ENCODE assay signal across 22 cellular contexts in the genomic region with DNA sequence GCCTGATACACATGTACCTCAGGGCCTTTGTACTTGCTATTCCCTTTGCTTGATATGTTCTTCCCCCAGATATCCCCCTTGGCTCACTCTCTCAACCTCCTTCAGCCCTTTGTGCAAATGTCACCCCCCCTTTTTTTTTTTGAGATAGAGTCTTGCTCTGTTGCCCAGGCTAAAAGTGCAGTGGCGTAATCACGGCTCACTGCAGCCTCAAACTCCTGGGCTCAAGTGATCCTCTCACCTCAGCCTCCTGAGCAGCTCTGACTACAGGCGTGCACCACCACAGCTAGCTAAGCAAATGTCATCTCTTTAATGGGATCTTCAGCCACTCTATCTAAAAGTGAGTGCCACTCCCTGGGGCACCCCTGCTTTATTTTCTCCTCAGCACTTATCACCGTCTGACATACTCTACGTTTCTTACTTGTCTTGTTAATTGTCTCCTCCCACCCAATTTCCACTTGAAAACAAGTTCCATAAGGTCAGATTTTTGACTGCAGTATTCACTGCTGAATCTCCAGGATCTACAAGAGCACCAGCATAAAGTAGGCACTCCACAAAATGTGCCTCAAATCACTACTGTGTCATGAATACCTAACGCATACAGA. TPM values are rescaled to one million over a fixed set of nuclear protein-coding genes. Genes with fewer than 3 reads are reported as not detected.
DNase-seq lines count a peak whose midpoint lies in the region; ATAC-seq, FAIRE-seq and TF ChIP-seq lines count a peak whose summit lies in the region.
"Had no signal": no experiment of that assay in that cellular context is flagged by ENCODE, and none has a peak within 500 bp of the region (broad histone marks: within the 10 kb centered on the region; RNA-seq: fewer than 3 reads in every experiment).

No MANE protein-coding gene starts in this region.

- no peak overlapping the region for H3K23ac ChIP-seq in H9 (ENCODE audit: insufficient read length, low read depth, low read length)

- no peak for TF ChIP-seq CTCF in H9 (conservative IDR thresholded peaks at IDR 0.05)
- no peak for TF ChIP-seq CTCF in progenitor cell of endocrine pancreas (IDR thresholded peaks at IDR 0.05; ENCODE audit: unreplicated experiment)
- TF ChIP-seq CTCF in D721Med (IDR thresholded peaks at IDR 0.05; ENCODE audit: insufficient read depth, missing control alignments) = no peak

- H2BK20ac ChIP-seq in H9 (ENCODE audit: low read depth, low read length, poor library complexity, severe bottlenecking) = no peak overlapping the region

- no peak overlapping the region for H3K18ac ChIP-seq in H9 (ENCODE audit: insufficient read length, low read depth, low read length)

- no peak for ATAC-seq in activated T-cell treated with anti-CD3 and anti-CD28 coated beads, Interleukin-2, amount 50 U/mL, for 72 hours (replicated peaks in 1 of 2)
- no peak for ATAC-seq in effector memory CD8-positive, alpha-beta T cell (replicated peaks)
- ATAC-seq: A549 had no signal

- FAIRE-seq in D721Med (lab: Jason Lieb, UNC) = no peak
- FAIRE-seq: A549, bronchial epithelial cell, HTR-8/SVneo, pancreas, urothelium cell line had no signal

- peaks cover 33% of the 10 kb centered on the region for H3K4me1 Mint-ChIP-seq in activated T-cell treated with anti-CD3 and anti-CD28 coated beads, Interleukin-2, amount 50 U/mL, for 72 hours (ENCODE audit: low read depth)
- peaks cover 21 to 34% of the 10 kb centered on the region in 2 experiments for H3K4me1 Mint-ChIP-seq in H9
- peaks cover 29 to 40% of the 10 kb centered on the region in 2 donors for H3K4me1 Mint-ChIP-seq in effector memory CD8-positive, alpha-beta T cell (ENCODE audit: low read depth in 2 of 2)
- H3K4me1 Mint-ChIP-seq in progenitor cell of endocrine pancreas (ENCODE audit: low read depth) = peaks cover 4% of the 10 kb centered on the region

- no peak overlapping the region for H2BK120ac ChIP-seq in H9 (ENCODE audit: low read depth, low read length, poor library complexity, severe bottlenecking)

- peak overlapping the region; percentile 2 for H3K27ac ChIP-seq in H9 (ENCODE audit: insufficient read length, low read depth, low read length)
- H3K27ac ChIP-seq: A549, epithelial cell of prostate, pancreas, SK-N-MC, skin epidermis had no signal

- H4K8ac ChIP-seq in H9 (replicated peaks; ENCODE audit: insufficient read length, low read depth, low read length) = no peak overlapping the region

- no peak for DNase-seq in activated T-cell treated with anti-CD3 and anti-CD28 coated beads, Interleukin-2, amount 50 U/mL, for 72 hours
- DNase-seq in activated T-cell treated with anti-CD3 and anti-CD28 coated beads, Interleukin-2, amount 50 U/mL, for 48 hours = no peak
- peak; percentile 45 for DNase-seq in H9
- no peak for DNase-seq in effector memory CD8-positive, alpha-beta T cell
- no peak for DNase-seq in progenitor cell of endocrine pancreas (ENCODE audit: low spot score, unreplicated experiment)
- DNase-seq in D721Med (ENCODE audit: insufficient read length, low spot score) = no peak
- DNase-seq in head of caudate nucleus = no peak
- no peak for DNase-seq in superior temporal gyrus (ENCODE audit: extremely low spot score)
- DNase-seq: H7, hippocampal formation, naive B cell, NCI-H510A treated with DMSO at 0.1 percent for 48 hours, pancreas, RPMI8226 had no signal

- no peak overlapping the region for H4K5ac ChIP-seq in H9 (ENCODE audit: insufficient read length, low read depth, low read length)

- no peaks in the 10 kb centered on the region for H4K20me1 ChIP-seq in H9 (ENCODE audit: control insufficient read depth, insufficient read depth, insufficient read length)

- no peak overlapping the region for H3K9ac ChIP-seq in H9 (ENCODE audit: extremely low read depth, insufficient read length, low read length)

- no peak overlapping the region for H2BK5ac ChIP-seq in H9 (ENCODE audit: insufficient read length, low read length)

- no peaks in the 10 kb centered on the region for H3K9me3 ChIP-seq in H9 (ENCODE audit: control insufficient read depth, low read depth, low read length)
- H3K9me3 ChIP-seq: A549, pancreas had no signal

- no peaks in the 10 kb centered on the region for H3K27me3 ChIP-seq in H9 (ENCODE audit: insufficient read depth, low read length)
- H3K27me3 ChIP-seq: pancreas had no signal

- intact Hi-C loops in head of caudate nucleus (cut with DNase I) = no loop called here

- H3K56ac ChIP-seq in H9 (ENCODE audit: insufficient read length, low read depth, low read length) = no peak overlapping the region

- H3K79me1 ChIP-seq in H9 (ENCODE audit: insufficient read depth, low read depth, low read length, poor library complexity, severe bottlenecking) = peaks cover 5% of the 10 kb centered on the region

- H3K27ac Mint-ChIP-seq in activated T-cell treated with anti-CD3 and anti-CD28 coated beads, Interleukin-2, amount 50 U/mL, for 72 hours = peak overlapping the region; percentile 16
- H3K27ac Mint-ChIP-seq in H9 (peak overlapping the region; percentile 2 to 92 (median 42); a peak in 5 of 7 replicates), progenitor cell of endocrine pancreas (peak overlapping the region; percentile 85)
- H3K27ac Mint-ChIP-seq in effector memory CD8-positive, alpha-beta T cell = peak overlapping the region; percentile 4 to 23
- H3K27ac Mint-ChIP-seq: T-helper 2 cell treated with Interferon-gamma antibody and Interleukin-4, amounts not matched to agents 5 μg/mL and 100 μg/mL, for 36 hours had no signal

- no peak overlapping the region for H3T11ph ChIP-seq in H9 (ENCODE audit: low read length)

- H3K9me3 Mint-ChIP-seq in activated T-cell treated with anti-CD3 and anti-CD28 coated beads, Interleukin-2, amount 50 U/mL, for 72 hours = no peaks in the 10 kb centered on the region
- H3K9me3 Mint-ChIP-seq in H9 (no peaks in the 10 kb centered on the region), progenitor cell of endocrine pancreas (ENCODE audit: low read depth) (no peaks in the 10 kb centered on the region)
- no peaks in the 10 kb centered on the region for H3K9me3 Mint-ChIP-seq in effector memory CD8-positive, alpha-beta T cell
- H3K9me3 Mint-ChIP-seq: T-helper 2 cell treated with Interferon-gamma antibody and Interleukin-4, amounts not matched to agents 5 μg/mL and 100 μg/mL, for 36 hours had no signal

- H2AK5ac ChIP-seq in H9 (ENCODE audit: insufficient read length, low read length) = no peak overlapping the region

- no peak overlapping the region for H2AFZ ChIP-seq in H9 (ENCODE audit: low read length)

- H3K36me3 Mint-ChIP-seq in activated T-cell treated with anti-CD3 and anti-CD28 coated beads, Interleukin-2, amount 50 U/mL, for 72 hours (ENCODE audit: insufficient read depth in 2 of 2) = peaks cover 2 to 12% of the 10 kb centered on the region in 2 donors
- H3K36me3 Mint-ChIP-seq in H9 (ENCODE audit: insufficient read depth in 1 of 3, low read depth in 3 of 3) (peaks cover 36 to 62% (median 53%) of the 10 kb centered on the region in 3 experiments; a peak in 6 of 7 replicates), progenitor cell of endocrine pancreas (ENCODE audit: insufficient read depth) (peaks cover 19% of the 10 kb centered on the region)
- peaks cover 49% of the 10 kb centered on the region for H3K36me3 Mint-ChIP-seq in effector memory CD8-positive, alpha-beta T cell (ENCODE audit: insufficient read depth)

- H2BK15ac ChIP-seq in H9 (ENCODE audit: low read depth, low read length) = no peak overlapping the region

- H3K27me3 Mint-ChIP-seq in activated T-cell treated with anti-CD3 and anti-CD28 coated beads, Interleukin-2, amount 50 U/mL, for 72 hours (ENCODE audit: low read depth) = no peaks in the 10 kb centered on the region
- no peaks in the 10 kb centered on the region for H3K27me3 Mint-ChIP-seq in H9 (ENCODE audit: low read depth)
- H3K27me3 Mint-ChIP-seq in effector memory CD8-positive, alpha-beta T cell = no peaks in the 10 kb centered on the region
- no peaks in the 10 kb centered on the region for H3K27me3 Mint-ChIP-seq in progenitor cell of endocrine pancreas
- H3K27me3 Mint-ChIP-seq: naive B cell had no signal

- H2BK12ac ChIP-seq in H9 (ENCODE audit: insufficient read length, low read depth, low read length) = no peak overlapping the region

- H3K79me2 ChIP-seq in H9 (ENCODE audit: insufficient read depth, low read length) = peaks cover 58% of the 10 kb centered on the region; the same call in 1 of the 2 replicates

- H3K14ac ChIP-seq in H9 (ENCODE audit: insufficient read depth, low read length) = no peak overlapping the region

- no peaks in the 10 kb centered on the region for H3K23me2 ChIP-seq in H9 (ENCODE audit: insufficient read length, low read depth, low read length, poor library complexity, severe bottlenecking)

- H4K91ac ChIP-seq in H9 (ENCODE audit: insufficient read length, low read depth, low read length) = no peak overlapping the region

- no peak overlapping the region for H3K4ac ChIP-seq in H9 (ENCODE audit: low read depth, low read length)

- WGBS in H9 (ENCODE audit: extremely low coverage, insufficient read length, low lambda C conversion rate) = no CpG with 5 or more reads among the region's 6 CpGs

- H3K4me3 Mint-ChIP-seq in activated T-cell treated with anti-CD3 and anti-CD28 coated beads, Interleukin-2, amount 50 U/mL, for 72 hours = no peak overlapping the region
- H3K4me3 Mint-ChIP-seq in H9 (peak overlapping the region in 1 of 2 experiments; percentile 0; a peak in 1 of 5 replicates), progenitor cell of endocrine pancreas (ENCODE audit: low read depth) (no peak overlapping the region)
- peak overlapping the region in 1 of 2 donors; percentile 54 for H3K4me3 Mint-ChIP-seq in effector memory CD8-positive, alpha-beta T cell
- H3K4me3 Mint-ChIP-seq: T-helper 2 cell treated with Interferon-gamma antibody and Interleukin-4, amounts not matched to agents 5 μg/mL and 100 μg/mL, for 36 hours had no signal

- H3K4me2 ChIP-seq in H9 (ENCODE audit: insufficient read depth, insufficient read length, low read length) = peak overlapping the region; percentile 53
- H3K4me2 ChIP-seq: A549 had no signal

- no peaks in the 10 kb centered on the region; the same call in 1 of the 2 replicates for H3K4me1 ChIP-seq in H9 (ENCODE audit: insufficient read depth, low read length)

RNA-seq across cellular contexts. Expression of a gene that starts 14.6 kb away (rescaled TPM):
- total RNA-seq in activated T-cell treated with anti-CD3 and anti-CD28 coated beads, Interleukin-2, amount 50 U/mL, for 72 hours = 10 to 100 TPM; 62.4 to 75.4 TPM
- total RNA-seq in H9 (2021) = 94.7 and 96.5 TPM in 2 replicates
- total RNA-seq in progenitor cell of endocrine pancreas = 207 and 212 TPM in 2 replicates

RNA-seq across cellular contexts. Expression of a gene that starts 16.7 kb away (rescaled TPM):
- 10 to 100 TPM; 27.7 to 27.8 TPM for total RNA-seq in activated T-cell treated with anti-CD3 and anti-CD28 coated beads, Interleukin-2, amount 50 U/mL, for 72 hours
- 38.3 and 46.0 TPM in 2 replicates for total RNA-seq in H9 (2021)
- 29.8 and 32.0 TPM in 2 replicates for total RNA-seq in progenitor cell of endocrine pancreas

RNA-seq across cellular contexts. Expression of a gene that starts 39.7 kb away (rescaled TPM):
- 10 to 100 TPM; 14.2 to 17.4 TPM for total RNA-seq in activated T-cell treated with anti-CD3 and anti-CD28 coated beads, Interleukin-2, amount 50 U/mL, for 72 hours
- total RNA-seq in H9 (2021) = 23.5 and 23.9 TPM in 2 replicates
- total RNA-seq in progenitor cell of endocrine pancreas = 14.9 and 15.2 TPM in 2 replicates

Comparison
In these comparisons a context has a peak if more than half of its experiments do, and no peak if none do; other contexts are left out.
1. H3K27ac Mint-ChIP-seq: peak in every context shown above with its lines; median percentile 85 in progenitor cell of endocrine pancreas; 42 in H9; 16 in activated T-cell treated with anti-CD3 and anti-CD28 coated beads, Interleukin-2, amount 50 U/mL, for 72 hours; 14 in effector memory CD8-positive, alpha-beta T cell.